ENCODE assay signal across 1 cellular context in genomic region chr10:93496322-93497041, GRCh38.
TF ChIP-seq lines count a peak whose summit lies in the region.

TSS of gene CEP55 (plus strand) at chr10:93496612. CDS start at chr10:93500052, 3,440 bp downstream.

TF ChIP-seq in HepG2, 621 proteins besides CTCF, POLR2A, EP300 and RAD21 (continued from another document and continues in another):
- TF ChIP-seq, protein P1, sequence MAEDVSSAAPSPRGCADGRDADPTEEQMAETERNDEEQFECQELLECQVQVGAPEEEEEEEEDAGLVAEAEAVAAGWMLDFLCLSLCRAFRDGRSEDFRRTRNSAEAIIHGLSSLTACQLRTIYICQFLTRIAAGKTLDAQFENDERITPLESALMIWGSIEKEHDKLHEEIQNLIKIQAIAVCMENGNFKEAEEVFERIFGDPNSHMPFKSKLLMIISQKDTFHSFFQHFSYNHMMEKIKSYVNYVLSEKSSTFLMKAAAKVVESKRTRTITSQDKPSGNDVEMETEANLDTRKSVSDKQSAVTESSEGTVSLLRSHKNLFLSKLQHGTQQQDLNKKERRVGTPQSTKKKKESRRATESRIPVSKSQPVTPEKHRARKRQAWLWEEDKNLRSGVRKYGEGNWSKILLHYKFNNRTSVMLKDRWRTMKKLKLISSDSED (CRISPR knock-in tag; IDR thresholded peaks at IDR 0.05) = 0 out of 2 replicates have a peak, but pooled peaks have one; percentile 79
- no peak for TF ChIP-seq ESRRA (CRISPR knock-in tag; IDR thresholded peaks at IDR 0.05; ENCODE audit: low read depth)
- no peak for TF ChIP-seq STAG1 (CRISPR knock-in tag; IDR thresholded peaks at IDR 0.05)
- TF ChIP-seq ATF4 (CRISPR knock-in tag; IDR thresholded peaks at IDR 0.05) = peak in 1 of 2 experiments; percentile 79; a peak in 2 of 4 replicates
- TF ChIP-seq KDM5B (CRISPR knock-in tag; IDR thresholded peaks at IDR 0.05; ENCODE audit: borderline replicate concordance) = 0 out of 2 replicates have a peak, but pooled peaks have one; percentile 54
- TF ChIP-seq THYN1 (CRISPR knock-in tag; IDR thresholded peaks at IDR 0.05; ENCODE audit: borderline replicate concordance, low read depth) = no peak
- TF ChIP-seq ZNF761 (CRISPR knock-in tag; conservative IDR thresholded peaks at IDR 0.05) = no peak
- peak; percentile 59; the same call in 1 of the 2 replicates for TF ChIP-seq ZFP90 (CRISPR knock-in tag; IDR thresholded peaks at IDR 0.05; ENCODE audit: borderline replicate concordance)
- no peak for TF ChIP-seq MATR3 (CRISPR knock-in tag; IDR thresholded peaks at IDR 0.05)
- TF ChIP-seq HNF1B (CRISPR knock-in tag; IDR thresholded peaks at IDR 0.05) = peak; percentile 79
- TF ChIP-seq ZNF792 (CRISPR knock-in tag; IDR thresholded peaks at IDR 0.05) = no peak
- TF ChIP-seq YEATS2 (CRISPR knock-in tag; IDR thresholded peaks at IDR 0.05; ENCODE audit: borderline replicate concordance) = peak; percentile 73; the same call in 1 of the 2 replicates
- TF ChIP-seq ZSCAN25 (CRISPR knock-in tag; IDR thresholded peaks at IDR 0.05) = no peak
- TF ChIP-seq, protein P2, sequence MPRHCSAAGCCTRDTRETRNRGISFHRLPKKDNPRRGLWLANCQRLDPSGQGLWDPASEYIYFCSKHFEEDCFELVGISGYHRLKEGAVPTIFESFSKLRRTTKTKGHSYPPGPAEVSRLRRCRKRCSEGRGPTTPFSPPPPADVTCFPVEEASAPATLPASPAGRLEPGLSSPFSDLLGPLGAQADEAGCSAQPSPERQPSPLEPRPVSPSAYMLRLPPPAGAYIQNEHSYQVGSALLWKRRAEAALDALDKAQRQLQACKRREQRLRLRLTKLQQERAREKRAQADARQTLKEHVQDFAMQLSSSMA (CRISPR knock-in tag; IDR thresholded peaks at IDR 0.05) = no peak
- no peak for TF ChIP-seq ZNF136 (CRISPR knock-in tag; IDR thresholded peaks at IDR 0.05; ENCODE audit: low read depth)
- peak; percentile 12; the same call in 1 of the 2 replicates for TF ChIP-seq PATZ1 (CRISPR knock-in tag; IDR thresholded peaks at IDR 0.05)
- TF ChIP-seq ZNF766 (CRISPR knock-in tag; IDR thresholded peaks at IDR 0.05; ENCODE audit: borderline replicate concordance) = no peak
- no peak for TF ChIP-seq ZNF704 (CRISPR knock-in tag; IDR thresholded peaks at IDR 0.05; ENCODE audit: borderline replicate concordance)
- no peak for TF ChIP-seq MIXL1 (CRISPR knock-in tag; IDR thresholded peaks at IDR 0.05)
- TF ChIP-seq ZFP82 (CRISPR knock-in tag; IDR thresholded peaks at IDR 0.05; ENCODE audit: borderline replicate concordance) = 0 out of 2 replicates have a peak, but pooled peaks have one; percentile 14
- no peak for TF ChIP-seq KDM1A (CRISPR knock-in tag; IDR thresholded peaks at IDR 0.05)
- TF ChIP-seq FOSL2 (CRISPR knock-in tag; IDR thresholded peaks at IDR 0.05) = peak; percentile 52
- no peak for TF ChIP-seq ZNF816 (CRISPR knock-in tag; IDR thresholded peaks at IDR 0.05; ENCODE audit: borderline replicate concordance)
- TF ChIP-seq TCF7L2 (IDR thresholded peaks at IDR 0.05; ENCODE audit: low read depth, low read length) = no peak
- TF ChIP-seq, protein P3, sequence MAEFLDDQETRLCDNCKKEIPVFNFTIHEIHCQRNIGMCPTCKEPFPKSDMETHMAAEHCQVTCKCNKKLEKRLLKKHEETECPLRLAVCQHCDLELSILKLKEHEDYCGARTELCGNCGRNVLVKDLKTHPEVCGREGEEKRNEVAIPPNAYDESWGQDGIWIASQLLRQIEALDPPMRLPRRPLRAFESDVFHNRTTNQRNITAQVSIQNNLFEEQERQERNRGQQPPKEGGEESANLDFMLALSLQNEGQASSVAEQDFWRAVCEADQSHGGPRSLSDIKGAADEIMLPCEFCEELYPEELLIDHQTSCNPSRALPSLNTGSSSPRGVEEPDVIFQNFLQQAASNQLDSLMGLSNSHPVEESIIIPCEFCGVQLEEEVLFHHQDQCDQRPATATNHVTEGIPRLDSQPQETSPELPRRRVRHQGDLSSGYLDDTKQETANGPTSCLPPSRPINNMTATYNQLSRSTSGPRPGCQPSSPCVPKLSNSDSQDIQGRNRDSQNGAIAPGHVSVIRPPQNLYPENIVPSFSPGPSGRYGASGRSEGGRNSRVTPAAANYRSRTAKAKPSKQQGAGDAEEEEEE (CRISPR knock-in tag; IDR thresholded peaks at IDR 0.05; ENCODE audit: borderline replicate concordance) = no peak
- TF ChIP-seq MYC (CRISPR knock-in tag; IDR thresholded peaks at IDR 0.05; ENCODE audit: borderline replicate concordance) = peak; percentile 76; the same call in 1 of the 2 replicates
- TF ChIP-seq ZNF75D (CRISPR knock-in tag; IDR thresholded peaks at IDR 0.05; ENCODE audit: borderline replicate concordance) = no peak
- no peak for TF ChIP-seq SRY (CRISPR knock-in tag; IDR thresholded peaks at IDR 0.05)
- TF ChIP-seq ZNF326 (CRISPR knock-in tag; IDR thresholded peaks at IDR 0.05; ENCODE audit: borderline replicate concordance) = no peak
- TF ChIP-seq MED1 (CRISPR knock-in tag; IDR thresholded peaks at IDR 0.05) = 0 out of 2 replicates have a peak, but pooled peaks have one; percentile 28
- TF ChIP-seq SP140L (CRISPR knock-in tag; IDR thresholded peaks at IDR 0.05; ENCODE audit: borderline replicate concordance) = no peak
- TF ChIP-seq ARID2 (CRISPR knock-in tag; IDR thresholded peaks at IDR 0.05; ENCODE audit: borderline replicate concordance) = peak; percentile 59; the same call in 1 of the 2 replicates
- TF ChIP-seq KAT8 (CRISPR knock-in tag; IDR thresholded peaks at IDR 0.05) = peak; percentile 77
- no peak for TF ChIP-seq ZNF296 (CRISPR knock-in tag; conservative IDR thresholded peaks at IDR 0.05)
- no peak for TF ChIP-seq ZNF784 (CRISPR knock-in tag; IDR thresholded peaks at IDR 0.05; ENCODE audit: borderline replicate concordance)
- TF ChIP-seq ZNF280B (CRISPR knock-in tag; IDR thresholded peaks at IDR 0.05; ENCODE audit: borderline replicate concordance) = peak; percentile 23; the same call in 1 of the 2 replicates
- TF ChIP-seq ZNF83 (CRISPR knock-in tag; IDR thresholded peaks at IDR 0.05; ENCODE audit: borderline replicate concordance) = 0 out of 2 replicates have a peak, but pooled peaks have one; percentile 24
- TF ChIP-seq, protein P4, sequence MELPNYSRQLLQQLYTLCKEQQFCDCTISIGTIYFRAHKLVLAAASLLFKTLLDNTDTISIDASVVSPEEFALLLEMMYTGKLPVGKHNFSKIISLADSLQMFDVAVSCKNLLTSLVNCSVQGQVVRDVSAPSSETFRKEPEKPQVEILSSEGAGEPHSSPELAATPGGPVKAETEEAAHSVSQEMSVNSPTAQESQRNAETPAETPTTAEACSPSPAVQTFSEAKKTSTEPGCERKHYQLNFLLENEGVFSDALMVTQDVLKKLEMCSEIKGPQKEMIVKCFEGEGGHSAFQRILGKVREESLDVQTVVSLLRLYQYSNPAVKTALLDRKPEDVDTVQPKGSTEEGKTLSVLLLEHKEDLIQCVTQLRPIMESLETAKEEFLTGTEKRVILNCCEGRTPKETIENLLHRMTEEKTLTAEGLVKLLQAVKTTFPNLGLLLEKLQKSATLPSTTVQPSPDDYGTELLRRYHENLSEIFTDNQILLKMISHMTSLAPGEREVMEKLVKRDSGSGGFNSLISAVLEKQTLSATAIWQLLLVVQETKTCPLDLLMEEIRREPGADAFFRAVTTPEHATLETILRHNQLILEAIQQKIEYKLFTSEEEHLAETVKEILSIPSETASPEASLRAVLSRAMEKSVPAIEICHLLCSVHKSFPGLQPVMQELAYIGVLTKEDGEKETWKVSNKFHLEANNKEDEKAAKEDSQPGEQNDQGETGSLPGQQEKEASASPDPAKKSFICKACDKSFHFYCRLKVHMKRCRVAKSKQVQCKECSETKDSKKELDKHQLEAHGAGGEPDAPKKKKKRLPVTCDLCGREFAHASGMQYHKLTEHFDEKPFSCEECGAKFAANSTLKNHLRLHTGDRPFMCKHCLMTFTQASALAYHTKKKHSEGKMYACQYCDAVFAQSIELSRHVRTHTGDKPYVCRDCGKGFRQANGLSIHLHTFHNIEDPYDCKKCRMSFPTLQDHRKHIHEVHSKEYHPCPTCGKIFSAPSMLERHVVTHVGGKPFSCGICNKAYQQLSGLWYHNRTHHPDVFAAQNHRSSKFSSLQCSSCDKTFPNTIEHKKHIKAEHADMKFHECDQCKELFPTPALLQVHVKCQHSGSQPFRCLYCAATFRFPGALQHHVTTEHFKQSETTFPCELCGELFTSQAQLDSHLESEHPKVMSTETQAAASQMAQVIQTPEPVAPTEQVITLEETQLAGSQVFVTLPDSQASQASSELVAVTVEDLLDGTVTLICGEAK (IDR thresholded peaks at IDR 0.05) = no peak
- TF ChIP-seq, protein P4 (CRISPR knock-in tag; IDR thresholded peaks at IDR 0.05) = no peak
- TF ChIP-seq ZNF547 (CRISPR knock-in tag; IDR thresholded peaks at IDR 0.05) = no peak; the same call in 1 of the 2 replicates
